In the genomic region with DNA sequence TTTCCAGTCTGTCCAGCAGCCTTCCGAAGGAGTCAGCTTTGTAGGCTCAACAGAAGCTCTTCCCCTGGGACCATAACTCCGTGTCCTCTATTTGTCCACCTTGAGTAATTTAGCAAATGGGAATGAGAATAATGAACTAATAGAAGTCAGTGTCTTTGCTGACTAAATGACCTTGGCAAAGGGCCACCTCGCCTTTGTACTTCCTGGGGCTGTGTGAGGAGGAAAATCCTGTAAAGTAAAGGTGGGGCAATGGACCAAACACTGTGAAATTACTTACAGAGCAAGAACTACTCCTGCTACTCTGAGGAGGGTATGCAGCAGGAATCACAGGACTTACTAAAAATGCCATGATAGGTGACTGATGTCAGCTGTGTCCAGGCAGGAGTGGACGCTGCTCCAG, we compare ENCODE assay signal across 29 cellular contexts. TPM values are rescaled to one million over a fixed set of nuclear protein-coding genes. Genes with fewer than 3 reads are reported as not detected.
DNase-seq lines count a peak whose midpoint lies in the region; ATAC-seq and TF ChIP-seq lines count a peak whose summit lies in the region.
"Had no signal": no experiment of that assay in that cellular context is flagged by ENCODE, and none has a peak within 500 bp of the region (broad histone marks: within the 10 kb centered on the region; RNA-seq: fewer than 3 reads in every experiment).

No MANE protein-coding gene starts in this region.

- TF ChIP-seq EP300 in transverse colon (IDR thresholded peaks at IDR 0.05; ENCODE audit: low read depth), result no peak

- H3K9me3 ChIP-seq in heart left ventricle (no peaks in the 10 kb centered on the region), left ventricle myocardium inferior (replicated peaks) (no peaks in the 10 kb centered on the region), RWPE2 (ENCODE audit: severe bottlenecking) (no peaks in the 10 kb centered on the region), transverse colon (no peaks in the 10 kb centered on the region), aorta (ENCODE audit: control insufficient read depth, low read length) (no peaks in the 10 kb centered on the region)
- H3K9me3 ChIP-seq: A549, esophagus muscularis mucosa, heart right ventricle, thoracic aorta had no signal

- H3K4me3 ChIP-seq in heart left ventricle (no peak overlapping the region), left ventricle myocardium inferior (no peak overlapping the region), RWPE2 (ENCODE audit: severe bottlenecking) (no peak overlapping the region), fibroblast of pulmonary artery (replicated peaks; ENCODE audit: low read depth, low read length) (no peak overlapping the region), transverse colon (no peak overlapping the region), aorta (ENCODE audit: low read length in 2 of 2) (no peak overlapping the region)
- H3K4me3 ChIP-seq: A549, esophagus muscularis mucosa, heart right ventricle, smooth muscle cell, thoracic aorta had no signal

- peak in 3 of 4 donors; percentile 29 to 52 (median 30) for ATAC-seq in heart left ventricle
- ATAC-seq in RWPE2 (ENCODE audit: low read depth), result peak; percentile 49; the same call in 2 of the 3 replicates
- no peak for ATAC-seq in GM18520 (IDR thresholded peaks at IDR 0.05; ENCODE audit: unreplicated experiment)
- no peak for ATAC-seq in aorta (ENCODE audit: low FRiP score)
- ATAC-seq: activated CD4-positive, alpha-beta T cell treated with anti-CD3 and anti-CD28 coated beads for 36 hours; activated CD8-positive, alpha-beta T cell treated with anti-CD3 and anti-CD28 coated beads, Interleukin-2, amount 10 ng/mL, durations not matched to agents 7 days and 5 days; stimulated activated naive CD8-positive, alpha-beta T cell treated with anti-CD3 and anti-CD28 coated beads, Interleukin-15, Interleukin-2, amounts not matched to agents 100 U/mL and 50 U/mL, for 24 hours had no signal

- intact Hi-C loops in heart left ventricle (cut with DNase I) (no loop called here), left ventricle myocardium inferior (cut with micrococcal nuclease) (no loop called here), transverse colon (cut with DNase I; ENCODE audit: low total_unique reads) (no loop called here), aorta (cut with DNase I) (no loop called here)

- in situ Hi-C loops in transverse colon (cut with MboI; ENCODE audit: low pct_ligation_motif_present in 1 of 4, low pct_unique_long_range_greater_than_20kb in 1 of 4, low sequenced_read_pairs in 3 of 4), result no loop called here

- DNase-seq in heart left ventricle (peak in 2 of 5 donors; percentile 35 to 42), left ventricle myocardium inferior (no peak), RWPE2 (ENCODE audit: low spot score) (no peak), fibroblast of pulmonary artery (ENCODE audit: low read depth) (peak; percentile 20), transverse colon (peak; percentile 79), anterior cingulate cortex (lab: John Stamatoyannopoulos, UW) (no peak), aorta (no peak)
- DNase-seq: activated CD4-positive, alpha-beta T cell treated with anti-CD3 and anti-CD28 coated beads for 36 hours; activated CD8-positive, alpha-beta T cell treated with anti-CD3 and anti-CD28 coated beads, Interleukin-2, amount 10 ng/mL, durations not matched to agents 7 days and 5 days; caudate nucleus; CD4-positive, alpha-beta T cell; cortex of kidney; foreskin melanocyte; H7; heart right ventricle; KBM-7; NCI-H1417; NCI-H2227 treated with DMSO at 0.1 percent for 48 hours; NCI-H526; stimulated activated naive CD8-positive, alpha-beta T cell treated with anti-CD3 and anti-CD28 coated beads, Interleukin-15, Interleukin-2, amounts not matched to agents 100 U/mL and 50 U/mL, for 24 hours; SW 1271; T-helper 9 cell had no signal

- H3K36me3 ChIP-seq in heart left ventricle (no peaks in the 10 kb centered on the region), left ventricle myocardium inferior (no peaks in the 10 kb centered on the region), RWPE2 (ENCODE audit: low read depth) (no peaks in the 10 kb centered on the region), transverse colon (no peaks in the 10 kb centered on the region), aorta (ENCODE audit: control insufficient read depth in 1 of 2, insufficient read depth in 2 of 2, low read length in 1 of 2) (no peaks in the 10 kb centered on the region)
- H3K36me3 ChIP-seq: esophagus muscularis mucosa, heart right ventricle, thoracic aorta had no signal

- H3K27me3 ChIP-seq in heart left ventricle (no peaks in the 10 kb centered on the region), left ventricle myocardium inferior (ENCODE audit: low read depth) (no peaks in the 10 kb centered on the region), RWPE2 (ENCODE audit: insufficient read depth, poor library complexity, severe bottlenecking) (no peaks in the 10 kb centered on the region), transverse colon (no peaks in the 10 kb centered on the region), aorta (ENCODE audit: control insufficient read depth in 1 of 2, insufficient read depth in 2 of 2, low read length in 1 of 2) (no peaks in the 10 kb centered on the region)
- H3K27me3 ChIP-seq: esophagus muscularis mucosa, heart right ventricle had no signal

- TF ChIP-seq CTCF in heart left ventricle (IDR thresholded peaks at IDR 0.05), result no peak
- TF ChIP-seq CTCF in left ventricle myocardium inferior (IDR thresholded peaks at IDR 0.05; ENCODE audit: borderline replicate concordance), result no peak
- TF ChIP-seq CTCF in RWPE2 (IDR thresholded peaks at IDR 0.05; ENCODE audit: poor library complexity, severe bottlenecking), result no peak
- TF ChIP-seq CTCF in fibroblast of pulmonary artery (IDR thresholded peaks at IDR 0.05; ENCODE audit: low read length, missing control alignments), result no peak
- no peak for TF ChIP-seq CTCF in transverse colon (IDR thresholded peaks at IDR 0.05)

- H3K4me1 ChIP-seq in heart left ventricle (peaks cover 0 to 24% (median 11%) of the 10 kb centered on the region in 12 donors), left ventricle myocardium inferior (peaks cover 34% of the 10 kb centered on the region), RWPE2 (ENCODE audit: insufficient read depth, poor library complexity, severe bottlenecking) (peaks cover 23% of the 10 kb centered on the region), transverse colon (peaks cover 7 to 40% (median 18%) of the 10 kb centered on the region in 4 donors), aorta (ENCODE audit: control insufficient read depth in 1 of 2, insufficient read depth in 2 of 2, low read length in 2 of 2) (no peaks in the 10 kb centered on the region)
- H3K4me1 ChIP-seq: parathyroid adenoma had no signal

- TF ChIP-seq POLR2A in heart left ventricle (IDR thresholded peaks at IDR 0.05) (no peak), transverse colon (IDR thresholded peaks at IDR 0.05) (no peak)

- H3K27ac ChIP-seq in heart left ventricle, result no peak overlapping the region
- H3K27ac ChIP-seq in left ventricle myocardium inferior (replicated peaks), result no peak overlapping the region
- H3K27ac ChIP-seq in RWPE2 (ENCODE audit: poor library complexity, severe bottlenecking), result no peak overlapping the region
- H3K27ac ChIP-seq in transverse colon, result peak overlapping the region; percentile 26 to 66 (median 32)
- no peak overlapping the region for H3K27ac ChIP-seq in aorta (ENCODE audit: low read depth in 1 of 2, low read length in 2 of 2)
- H3K27ac ChIP-seq: A549, esophagus muscularis mucosa, parathyroid adenoma, thoracic aorta, VCaP had no signal

- 56 to 76% (median 62%) methylated on average over 4 of the region's 4 CpGs for WGBS in heart left ventricle, 4 donors
- 25 to 56% methylated on average over 3 to 4 of the region's 4 CpGs for WGBS in transverse colon (ENCODE audit: low coverage in 1 of 2), 2 donors
- WGBS in aorta, 2 donors, result 66 to 68% methylated on average over 4 of the region's 4 CpGs

RNA-seq across cellular contexts. Expression of a gene that starts 36.2 kb away (rescaled TPM):
- total RNA-seq in heart left ventricle (1 to 10 TPM in 7 of 9 donors, under 1 TPM in 2; 0.72 to 2.1 (median 1.4) TPM), left ventricle myocardium inferior (1.4 TPM), transverse colon (1 to 10 TPM in 1 of 4 donors, under 1 TPM in 2, not detected in 1; 0.64 to 1.5 (median 0.68) TPM), aorta (1 to 10 TPM; 3.9 to 6.0 TPM)
- polyA plus RNA-seq in heart left ventricle (under 1 TPM; 0.34 to 0.98 TPM), aorta (under 1 TPM in 1 of 2 donors, not detected in 1; 0.51 TPM)

Comparison
In these comparisons a context has a peak if more than half of its experiments do, and no peak if none do; other contexts are left out.
1. ATAC-seq: peak in heart left ventricle (3 of 4) and RWPE2 (single experiment); none in GM18520 (single experiment) and aorta (single experiment).
2. DNase-seq: peak in fibroblast of pulmonary artery (single experiment) and transverse colon (single experiment); none in left ventricle myocardium inferior (single experiment), RWPE2 (single experiment), anterior cingulate cortex (0 of 58) and aorta (0 of 2).
3. H3K27ac ChIP-seq: peak in transverse colon (4 of 4); none in heart left ventricle (0 of 12), left ventricle myocardium inferior (single experiment), RWPE2 (single experiment) and aorta (0 of 2).